ENCODE assay signal across 8 cellular contexts in the genomic region with DNA sequence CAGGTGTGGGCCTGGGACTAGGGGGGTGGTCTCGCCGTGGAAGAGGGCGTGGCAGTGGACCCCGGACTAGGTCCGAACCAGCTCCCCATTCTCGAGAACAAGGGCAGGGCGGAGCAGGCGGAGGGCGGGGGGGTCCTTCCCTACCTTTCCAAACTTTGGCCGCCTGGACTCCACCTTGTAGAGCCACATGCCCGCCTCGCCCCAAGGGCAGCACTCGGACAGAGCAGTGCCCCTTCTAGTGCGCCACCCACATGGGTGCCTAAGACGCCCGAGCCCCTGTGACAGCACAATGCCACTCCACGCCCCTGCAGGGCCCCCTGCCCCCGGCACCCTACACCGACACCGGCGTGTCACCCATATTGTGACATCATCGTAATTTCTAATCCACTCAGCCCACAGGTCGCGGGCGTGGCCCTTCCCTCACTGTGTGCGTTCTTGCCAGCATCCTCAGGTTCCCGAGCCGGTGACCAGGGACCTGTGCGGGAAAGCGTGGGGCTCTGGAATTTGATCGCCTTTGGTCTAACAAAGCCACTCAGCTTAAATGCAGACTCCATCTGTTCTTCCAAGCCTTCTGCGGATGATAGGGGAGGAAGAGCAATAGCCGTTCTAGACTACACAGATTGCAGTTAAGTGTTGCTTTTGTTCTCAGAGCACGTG. TPM values are rescaled to one million over a fixed set of nuclear protein-coding genes. Genes with fewer than 3 reads are reported as not detected.
DNase-seq lines count a peak whose midpoint lies in the region; ATAC-seq and TF ChIP-seq lines count a peak whose summit lies in the region.

No MANE protein-coding gene starts in this region.

- no peaks in the 10 kb centered on the region for H3K9me3 ChIP-seq in heart right ventricle

- no peaks in the 10 kb centered on the region for H3K27me3 ChIP-seq in GM06990 (replicated peaks; ENCODE audit: control insufficient read depth, insufficient read depth, low read length)
- H3K27me3 ChIP-seq in heart right ventricle: no peaks in the 10 kb centered on the region
- no peaks in the 10 kb centered on the region for H3K27me3 ChIP-seq in rectal smooth muscle tissue (ENCODE audit: control insufficient read depth, insufficient read depth, low read length)

- H3K4me3 ChIP-seq in GM06990 (replicated peaks; ENCODE audit: low read depth, low read length) (peak overlapping the region; percentile 47), heart right ventricle (peak overlapping the region; percentile 53 to 82 (median 70)), rectal smooth muscle tissue (ENCODE audit: low read length) (peak overlapping the region; percentile 73)

- no peak overlapping the region for H3K9ac ChIP-seq in rectal smooth muscle tissue (ENCODE audit: low read length)

- intact Hi-C loops in heart right ventricle (cut with DNase I): loop anchor here in 1 of 10 donors (5.0 kb wide), 1 partner anchor 81 kb away; no protein-coding TSS in a partner anchor

- ATAC-seq in heart right ventricle (peak in 5 of 8 donors; percentile 3 to 24 (median 5)), HG02588 (IDR thresholded peaks at IDR 0.05; ENCODE audit: unreplicated experiment) (no peak), HG02678 (IDR thresholded peaks at IDR 0.05; ENCODE audit: unreplicated experiment) (no peak)

- TF ChIP-seq CTCF in GM06990 (IDR thresholded peaks at IDR 0.05; ENCODE audit: insufficient read depth, low read length, poor library complexity, severe bottlenecking) (no peak), heart right ventricle (IDR thresholded peaks at IDR 0.05) (no peak)

- in situ Hi-C loops in ACHN (cut with HindIII; ENCODE audit: low pct_ligation_motif_present, low pct_unique_long_range_greater_than_20kb, low sequenced_read_pairs): no loop called here

- 17 to 26% methylated on average over 27 to 34 of the region's 34 CpGs for WGBS in heart right ventricle, 2 donors

- H3K36me3 ChIP-seq in GM06990 (ENCODE audit: control insufficient read depth, insufficient read depth, low read length): peaks cover 3% of the 10 kb centered on the region; the same call in 1 of the 2 replicates
- H3K36me3 ChIP-seq in heart right ventricle: peaks cover 0 to 15% (median 4%) of the 10 kb centered on the region in 9 donors
- H3K36me3 ChIP-seq in rectal smooth muscle tissue (ENCODE audit: control insufficient read depth, insufficient read depth, low read length): no peaks in the 10 kb centered on the region

- H3K4me1 ChIP-seq in heart right ventricle: peaks cover 9 to 44% (median 28%) of the 10 kb centered on the region in 9 donors
- peaks cover 6% of the 10 kb centered on the region for H3K4me1 ChIP-seq in rectal smooth muscle tissue (ENCODE audit: control insufficient read depth, insufficient read depth, low read length)

- H3K27ac ChIP-seq in heart right ventricle (peak overlapping the region in 7 of 10 donors; percentile 32 to 77 (median 69)), rectal smooth muscle tissue (ENCODE audit: low read depth, low read length) (peak overlapping the region; percentile 14)

- no peak for DNase-seq in GM06990 (ENCODE audit: extremely low read depth, insufficient read length)
- DNase-seq in NCI-H2171 treated with DMSO at 0.1 percent for 48 hours (lab: John Stamatoyannopoulos, UW): peak; percentile 98
- DNase-seq in activated naive CD4-positive, alpha-beta T cell treated with Interleukin-2 at 50 U/mL for 16 hours: peak; percentile 37
- DNase-seq in heart right ventricle: no peak
- DNase-seq in ACHN: no peak

RNA-seq across cellular contexts. Expression of gene STMN1, which starts 0.6 kb away (rescaled TPM):
- 10 to 100 TPM; 16.0 to 85.7 (median 48.7) TPM for total RNA-seq in heart right ventricle
- polyA plus RNA-seq in heart right ventricle: 10 to 100 TPM; 16.2 to 49.9 TPM

RNA-seq across cellular contexts. Expression of gene PAQR7, which starts 31.3 kb away (rescaled TPM):
- total RNA-seq in heart right ventricle: 1 to 10 TPM; 1.2 to 3.8 (median 2.2) TPM
- polyA plus RNA-seq in heart right ventricle: 1 to 10 TPM; 1.2 to 1.4 TPM

RNA-seq across cellular contexts. Expression of gene AUNIP, which starts 47.5 kb away (rescaled TPM):
- total RNA-seq in heart right ventricle: under 1 TPM in 2 of 10 donors, not detected in 8; 0.21 to 0.25 TPM
- under 1 TPM in 1 of 2 donors, not detected in 1; 0.04 TPM for polyA plus RNA-seq in heart right ventricle

Comparison
In these comparisons a context has a peak if more than half of its experiments do, and no peak if none do; other contexts are left out.
1. DNase-seq: peak in NCI-H2171 treated with DMSO at 0.1 percent for 48 hours (single experiment) and activated naive CD4-positive, alpha-beta T cell treated with Interleukin-2 at 50 U/mL for 16 hours (single experiment); none in GM06990 (single experiment), heart right ventricle (0 of 2) and ACHN (single experiment).
2. ATAC-seq: peak in heart right ventricle (5 of 8); none in HG02588 (single experiment) and HG02678 (single experiment).
3. Peak in every context shown above with its lines, with median percentiles within 50 percentile points of each other: H3K4me3 ChIP-seq.